ENCODE assay signal across 1 cellular context in genomic region chr6:142195862-142196536, GRCh38.
TF ChIP-seq lines count a peak whose summit lies in the region.

No MANE protein-coding gene starts in this region.

TF ChIP-seq in HepG2, 621 proteins besides CTCF, POLR2A, EP300 and RAD21:
- TF ChIP-seq DMAP1 (CRISPR knock-in tag; IDR thresholded peaks at IDR 0.05) (no peak), ZBTB37 (CRISPR knock-in tag; IDR thresholded peaks at IDR 0.05) (no peak), SMAD3 (CRISPR knock-in tag; IDR thresholded peaks at IDR 0.05) (no peak), HOXA7 (CRISPR knock-in tag; IDR thresholded peaks at IDR 0.05) (no peak), TRIM22 (IDR thresholded peaks at IDR 0.05) (no peak), KDM2A (CRISPR knock-in tag; IDR thresholded peaks at IDR 0.05; ENCODE audit: borderline replicate concordance, low read depth) (no peak), MXD3 (CRISPR knock-in tag; IDR thresholded peaks at IDR 0.05) (no peak), ZNF580 (CRISPR knock-in tag; IDR thresholded peaks at IDR 0.05; ENCODE audit: borderline replicate concordance, low read depth) (no peak), ATF6 (CRISPR knock-in tag; conservative IDR thresholded peaks at IDR 0.05) (no peak), ZNF318 (CRISPR knock-in tag; IDR thresholded peaks at IDR 0.05) (no peak), ZNF75D (CRISPR knock-in tag; IDR thresholded peaks at IDR 0.05; ENCODE audit: borderline replicate concordance) (no peak), MIER3 (CRISPR knock-in tag; IDR thresholded peaks at IDR 0.05; ENCODE audit: borderline replicate concordance) (no peak)
TF ChIP-seq in HepG2: peak in this region for 0.
